In the genomic region with DNA sequence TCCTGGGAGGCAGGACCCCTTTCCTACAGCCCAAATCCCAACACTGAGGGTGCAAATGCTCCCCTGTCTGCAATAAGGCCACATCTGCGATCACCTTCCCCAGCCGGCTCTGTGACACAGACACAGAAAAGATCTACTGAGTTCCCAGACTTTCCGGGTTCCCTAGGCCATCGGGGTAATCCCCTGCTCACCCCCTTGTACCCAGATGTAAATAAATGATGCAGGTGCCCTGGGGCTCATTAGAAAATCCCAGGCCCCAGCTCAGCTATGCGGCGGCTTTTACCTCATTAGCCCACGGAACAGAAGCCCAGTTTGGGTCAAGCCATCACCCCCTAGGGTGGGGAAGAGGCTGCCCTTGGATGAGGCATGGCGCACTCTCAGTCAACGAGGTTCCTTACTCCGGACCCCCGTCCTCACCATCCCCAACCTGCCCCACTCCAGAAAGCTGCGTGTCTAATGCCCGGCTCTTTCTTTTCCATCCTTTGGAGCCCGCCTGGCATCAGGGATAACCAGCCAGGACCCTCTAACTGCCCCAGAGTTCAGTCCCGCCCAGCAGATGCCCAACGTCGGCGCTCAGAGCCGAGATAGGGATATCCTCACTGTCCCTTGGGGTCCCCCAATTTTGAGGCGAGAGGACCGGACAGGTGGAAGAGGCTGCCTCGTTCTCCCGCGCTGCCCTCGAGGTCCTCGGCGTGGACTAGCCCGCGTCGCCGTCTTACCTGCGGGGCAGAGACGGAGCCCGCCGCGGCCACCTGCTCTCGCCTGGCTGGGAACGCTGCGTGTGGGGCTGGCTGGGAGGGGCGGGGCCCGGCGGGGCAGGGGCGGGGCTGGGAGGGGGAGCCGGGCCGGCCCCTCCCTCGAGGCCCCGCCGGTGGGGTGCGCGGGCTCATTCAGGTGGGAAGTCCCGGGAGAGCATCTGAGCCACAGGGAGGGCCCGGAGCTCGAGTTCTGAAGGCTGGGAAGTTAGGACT, we compare ENCODE assay signal across 9 cellular contexts. TPM values are rescaled to one million over a fixed set of nuclear protein-coding genes. Genes with fewer than 3 reads are reported as not detected.
DNase-seq lines count a peak whose midpoint lies in the region; ATAC-seq lines count a peak whose summit lies in the region.
"Had no signal": no experiment of that assay in that cellular context is flagged by ENCODE, and none has a peak within 500 bp of the region (broad histone marks: within the 10 kb centered on the region; RNA-seq: fewer than 3 reads in every experiment).

A gene with protein sequence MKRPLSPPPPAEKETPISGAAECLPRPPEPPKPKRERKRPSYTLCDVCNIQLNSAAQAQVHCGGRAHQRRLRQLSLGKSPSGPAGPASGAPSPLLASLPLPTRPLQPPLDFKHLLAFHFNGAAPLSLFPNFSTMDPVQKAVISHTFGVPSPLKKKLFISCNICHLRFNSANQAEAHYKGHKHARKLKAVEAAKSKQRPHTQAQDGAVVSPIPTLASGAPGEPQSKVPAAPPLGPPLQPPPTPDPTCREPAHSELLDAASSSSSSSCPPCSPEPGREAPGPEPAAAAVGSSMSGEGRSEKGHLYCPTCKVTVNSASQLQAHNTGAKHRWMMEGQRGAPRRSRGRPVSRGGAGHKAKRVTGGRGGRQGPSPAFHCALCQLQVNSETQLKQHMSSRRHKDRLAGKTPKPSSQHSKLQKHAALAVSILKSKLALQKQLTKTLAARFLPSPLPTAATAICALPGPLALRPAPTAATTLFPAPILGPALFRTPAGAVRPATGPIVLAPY (minus strand): TSS at position 783 of the 971 bp plus-strand sequence. CDS start 35,417 bp downstream, outside the sequence.

- H3K9me3 Mint-ChIP-seq in T-helper 2 cell treated with Interferon-gamma antibody and Interleukin-4, amounts not matched to agents 5 μg/mL and 100 μg/mL, for 36 hours = no peaks in the 10 kb centered on the region

- H3K4me3 Mint-ChIP-seq in T-helper 2 cell treated with Interferon-gamma antibody and Interleukin-4, amounts not matched to agents 5 μg/mL and 100 μg/mL, for 36 hours = peak within 1 kb of the TSS; percentile 3

- peaks cover 20% of the 10 kb centered on the region for H3K27me3 ChIP-seq in H7 (ENCODE audit: control insufficient read depth, insufficient read depth, low read length)
- peaks cover 30% of the 10 kb centered on the region for H3K27me3 ChIP-seq in ectodermal cell (ENCODE audit: control insufficient read depth, insufficient read depth, low read length, poor library complexity, severe bottlenecking)
- H3K27me3 ChIP-seq: SJSA1 had no signal

- ATAC-seq in HG02759 (IDR thresholded peaks at IDR 0.05; ENCODE audit: unreplicated experiment) (no peak), GM18517 (IDR thresholded peaks at IDR 0.05; ENCODE audit: unreplicated experiment) (no peak)

- 11 to 13% methylated on average over 53 of the region's 53 CpGs for WGBS in ectodermal cell, 2 experiments

- H3K9me3 ChIP-seq in ectodermal cell (ENCODE audit: control insufficient read depth, low read length) = no peaks in the 10 kb centered on the region
- H3K9me3 ChIP-seq: SJSA1 had no signal

- H3K27me3 Mint-ChIP-seq in T-helper 2 cell treated with Interferon-gamma antibody and Interleukin-4, amounts not matched to agents 5 μg/mL and 100 μg/mL, for 36 hours (ENCODE audit: low read depth) = peaks cover 22% of the 10 kb centered on the region

- peaks cover 4% of the 10 kb centered on the region for H3K36me3 Mint-ChIP-seq in T-helper 2 cell treated with Interferon-gamma antibody and Interleukin-4, amounts not matched to agents 5 μg/mL and 100 μg/mL, for 36 hours (ENCODE audit: low read depth)

- DNase-seq in H7 (peak; percentile 96), NCI-H2081 treated with DMSO at 0.1 percent for 48 hours (lab: John Stamatoyannopoulos, UW) (no peak), mesenteric fat pad (ENCODE audit: low spot score) (no peak)
- DNase-seq in T-helper 2 cell treated with Interferon-gamma antibody and Interleukin-4, amounts not matched to agents 5 μg/mL and 100 μg/mL, for 36 hours (ENCODE audit: low spot score) = no peak
- DNase-seq in stimulated activated CD4-positive, alpha-beta T cell treated with anti-CD3 and anti-CD28 coated beads, Interleukin-2, amount 100 ng/mL, for 4 hours (ENCODE audit: low read depth) = peak; percentile 35

- H3K4me1 ChIP-seq in ectodermal cell (ENCODE audit: control insufficient read depth, insufficient read depth, low read length) = peaks cover 17% of the 10 kb centered on the region
- H3K4me1 ChIP-seq: SJSA1 had no signal

- H3K4me1 Mint-ChIP-seq in T-helper 2 cell treated with Interferon-gamma antibody and Interleukin-4, amounts not matched to agents 5 μg/mL and 100 μg/mL, for 36 hours (ENCODE audit: low read depth) = peaks cover 8% of the 10 kb centered on the region

- H3K4me3 ChIP-seq in H7 (ENCODE audit: insufficient read depth, low read depth, low read length) (peak within 1 kb of the TSS; percentile 34; the same call in 1 of the 2 replicates), ectodermal cell (ENCODE audit: insufficient read depth, low read depth, low read length) (peak within 1 kb of the TSS; percentile 20)
- H3K4me3 ChIP-seq: SJSA1 had no signal

- no peak within 1 kb of the TSS for H3K27ac ChIP-seq in ectodermal cell (ENCODE audit: insufficient read depth, low read depth, low read length, poor library complexity, severe bottlenecking)
- H3K27ac ChIP-seq: SJSA1 had no signal

- H3K36me3 ChIP-seq in H7 (replicated peaks; ENCODE audit: control insufficient read depth, insufficient read depth, low read length) (no peaks in the 10 kb centered on the region), ectodermal cell (ENCODE audit: control insufficient read depth, insufficient read depth, low read length) (no peaks in the 10 kb centered on the region)
- H3K36me3 ChIP-seq: SJSA1 had no signal

- no peak within 1 kb of the TSS for H3K27ac Mint-ChIP-seq in T-helper 2 cell treated with Interferon-gamma antibody and Interleukin-4, amounts not matched to agents 5 μg/mL and 100 μg/mL, for 36 hours

RNA-seq across cellular contexts. Expression of the gene that starts here (rescaled TPM):
- 2.7 and 3.8 TPM in 2 replicates for total RNA-seq in H7 (2014; rRNA removed; shearing (Covaris generic))
- 9.9 TPM for polyA plus RNA-seq in ectodermal cell (2013, experiment 1 of 4)
- 11.2 TPM for polyA plus RNA-seq in ectodermal cell (2013, experiment 2 of 4)
- polyA plus RNA-seq in ectodermal cell (2013, experiment 3 of 4) = 9.6 TPM
- 12.0 TPM for polyA plus RNA-seq in ectodermal cell (2013, experiment 4 of 4)
- total RNA-seq in mesenteric fat pad = not detected
- total RNA-seq: SJSA1 had no signal

Comparison
In these comparisons a context has a peak if more than half of its experiments do, and no peak if none do; other contexts are left out.
1. DNase-seq: peak in H7 (single experiment) and stimulated activated CD4-positive, alpha-beta T cell treated with anti-CD3 and anti-CD28 coated beads, Interleukin-2, amount 100 ng/mL, for 4 hours (single experiment); none in T-helper 2 cell treated with Interferon-gamma antibody and Interleukin-4, amounts not matched to agents 5 μg/mL and 100 μg/mL, for 36 hours (single experiment), NCI-H2081 treated with DMSO at 0.1 percent for 48 hours (single experiment) and mesenteric fat pad (single experiment).